Comparison of ENCODE assay signal across 9 cellular contexts in genomic region chr2:36355157-36355889, GRCh38. TPM values are rescaled to one million over a fixed set of nuclear protein-coding genes. Genes with fewer than 3 reads are reported as not detected.
DNase-seq lines count a peak whose midpoint lies in the region; ATAC-seq, FAIRE-seq and TF ChIP-seq lines count a peak whose summit lies in the region.
"Had no signal": no experiment of that assay in that cellular context is flagged by ENCODE, and none has a peak within 500 bp of the region (broad histone marks: within the 10 kb centered on the region; RNA-seq: fewer than 3 reads in every experiment).

CRIM1 (plus strand) TSS chr2:36355778; CDS start chr2:36356293, 515 bp downstream.

- POLR2A ChIA-PET in endothelial cell of umbilical vein (lab: Charles Lee): interaction anchor here (0.6 to 3.3 kb wide), 15 partner anchors 9 to 325 kb away, joined by 3 to 17 read pairs (median 5); no protein-coding TSS in a partner anchor

- CTCF ChIA-PET in endothelial cell of umbilical vein (lab: Charles Lee): interaction anchor here (0.8 to 3.8 kb wide), 7 partner anchors 8 to 309 kb away, joined by 3 to 27 read pairs (median 4); no protein-coding TSS in a partner anchor

- peak within 1 kb of the TSS; percentile 93 for H3K4me2 ChIP-seq in endothelial cell of umbilical vein (ENCODE audit: insufficient read depth, low read length)

- TF ChIP-seq POLR2A in endothelial cell of umbilical vein (IDR thresholded peaks at IDR 0.05; ENCODE audit: low read depth, low read length): peak; percentile 98

- DNase-seq in DMS 273 (lab: John Stamatoyannopoulos, UW; ENCODE audit: unreplicated experiment) (peak; percentile 90), DMS 273 treated with DMSO at 0.1 percent for 48 hours (lab: John Stamatoyannopoulos, UW) (no peak), NCI-H446 (lab: John Stamatoyannopoulos, UW) (peak; percentile 23 to 88), activated T-cell treated with anti-CD3 and anti-CD28 coated beads for 1 hour (ENCODE audit: low read depth) (peak; percentile 11), endothelial cell of umbilical vein (ENCODE audit: low read depth, low spot score) (peak; percentile 88), mesenteric fat pad (ENCODE audit: low spot score) (peak; percentile 95)
- DNase-seq in stimulated activated CD8-positive, alpha-beta memory T cell treated with anti-CD3 and anti-CD28 coated beads, Interleukin-15, amount 100 ng/mL, for 48 hours (ENCODE audit: low read depth in 2 of 2): peak; percentile 42 to 44

- peaks cover 42% of the 10 kb centered on the region for H3K4me1 ChIP-seq in endothelial cell of umbilical vein (ENCODE audit: control insufficient read depth, extremely low read depth, insufficient read depth, low read length)

- FAIRE-seq in endothelial cell of umbilical vein (lab: Jason Lieb, UNC): no peak
- FAIRE-seq: A204.1 had no signal

- peak within 1 kb of the TSS; percentile 75 for H3K27ac ChIP-seq in endothelial cell of umbilical vein (ENCODE audit: insufficient read depth, low read depth, low read length)

- no peaks in the 10 kb centered on the region for H3K36me3 ChIP-seq in endothelial cell of umbilical vein (ENCODE audit: control insufficient read depth in 2 of 2, extremely low read depth in 1 of 2, insufficient read depth in 2 of 2, low read length in 2 of 2)

- no peak for TF ChIP-seq CTCF in endothelial cell of umbilical vein (IDR thresholded peaks at IDR 0.05; ENCODE audit: extremely low read depth in 1 of 2, insufficient read depth in 1 of 2, low read depth in 1 of 2, low read length in 2 of 2)

- BruUV-seq in endothelial cell of umbilical vein (replicated peaks; lab: Mats Ljungman, UMichigan): TSS peak; percentile 31

- H3K4me3 ChIP-seq in endothelial cell of umbilical vein (replicated peaks in 1 of 3; ENCODE audit: insufficient read depth in 1 of 3, low read depth in 1 of 3, low read length in 3 of 3): peak within 1 kb of the TSS; percentile 85 to 98 (median 87)

- no peaks in the 10 kb centered on the region for H3K9me1 ChIP-seq in endothelial cell of umbilical vein (replicated peaks; ENCODE audit: control insufficient read depth, extremely low read depth, insufficient read depth, low read length)

- H3K9ac ChIP-seq in endothelial cell of umbilical vein (replicated peaks; ENCODE audit: extremely low read depth, insufficient read depth, low read length): peak within 1 kb of the TSS; percentile 92

- H4K20me1 ChIP-seq in endothelial cell of umbilical vein (replicated peaks; ENCODE audit: control insufficient read depth, extremely low read depth, insufficient read depth, low read length): peaks cover 7% of the 10 kb centered on the region

- H3K27me3 ChIP-seq in endothelial cell of umbilical vein (ENCODE audit: control insufficient read depth in 2 of 2, insufficient read depth in 2 of 2, low read length in 2 of 2): no peaks in the 10 kb centered on the region

- intact Hi-C loops in endothelial cell of umbilical vein (cut with micrococcal nuclease): loop anchor here (2.0 kb wide), 2 partner anchors 57 to 213 kb away; no protein-coding TSS in a partner anchor

- ATAC-seq in HG02678 (IDR thresholded peaks at IDR 0.05; ENCODE audit: unreplicated experiment): peak; percentile 44

- no peaks in the 10 kb centered on the region for H3K9me3 ChIP-seq in endothelial cell of umbilical vein (replicated peaks; ENCODE audit: control insufficient read depth, insufficient read depth, low read length)

- dilution Hi-C loops in endothelial cell of umbilical vein (cut with MboI; ENCODE audit: extremely low pct_ligation_motif_present, low sequenced_read_pairs): no loop called here

- H2AFZ ChIP-seq in endothelial cell of umbilical vein (ENCODE audit: low read depth, low read length): peak within 1 kb of the TSS; percentile 5

- peaks cover 77% of the 10 kb centered on the region for H3K79me2 ChIP-seq in endothelial cell of umbilical vein (ENCODE audit: control insufficient read depth, insufficient read depth, low read length)

TF ChIP-seq in endothelial cell of umbilical vein, 7 proteins besides CTCF, POLR2A, EP300 and RAD21:
- no peak for TF ChIP-seq JUN (IDR thresholded peaks at IDR 0.05; ENCODE audit: borderline replicate concordance, insufficient read depth, insufficient read length, low read depth)
- peak; percentile 99 for TF ChIP-seq POLR2AphosphoS5 (IDR thresholded peaks at IDR 0.05; ENCODE audit: insufficient read depth, low read depth, low read length)

RNA-seq across cellular contexts. Expression of gene CRIM1, which starts in this region (rescaled TPM):
- 649 and 675 TPM in 2 replicates for total RNA-seq in endothelial cell of umbilical vein
- 422 and 462 TPM in 2 replicates for polyA plus RNA-seq in endothelial cell of umbilical vein
- polyA plus RNA-seq in endothelial cell of umbilical vein (2011; cell fraction: cytosol; rRNA removed): 397 and 400 TPM in 2 replicates
- 406 and 467 TPM in 2 replicates for polyA plus RNA-seq in endothelial cell of umbilical vein (2011; cell fraction: nucleus; rRNA removed)
- 369 and 389 TPM in 2 replicates for polyA plus RNA-seq in endothelial cell of umbilical vein (2012)
- polyA minus RNA-seq in endothelial cell of umbilical vein: 1,644 and 1,810 TPM in 2 replicates
- polyA minus RNA-seq in endothelial cell of umbilical vein (2011; cell fraction: cytosol; rRNA and poly(A)+ RNA removed): 271 TPM
- polyA minus RNA-seq in endothelial cell of umbilical vein (2011; cell fraction: nucleus; rRNA and poly(A)+ RNA removed): 1,549 and 1,599 TPM in 2 replicates
- 230 TPM for total RNA-seq in mesenteric fat pad
